In the genomic region with DNA sequence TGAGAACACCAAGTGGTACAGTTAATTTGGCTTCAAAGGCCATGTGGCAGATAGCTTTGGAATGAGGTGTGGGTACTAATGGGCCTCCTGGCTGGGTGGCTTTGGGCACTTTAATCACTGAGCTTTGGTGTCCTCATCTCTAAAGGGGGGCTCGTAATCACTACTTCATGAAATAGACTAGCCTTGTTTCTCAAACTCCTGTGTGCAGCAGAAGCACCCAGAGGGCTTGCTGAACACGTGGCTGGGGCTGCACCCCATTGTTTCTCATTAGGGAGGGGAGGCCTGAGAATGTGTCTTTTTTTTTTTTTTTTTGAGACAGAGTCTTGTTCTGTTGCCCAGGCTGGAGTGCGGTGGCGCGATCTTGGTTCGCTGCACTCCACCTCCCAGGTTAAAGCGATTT, we compare ENCODE assay signal across 26 cellular contexts. TPM values are rescaled to one million over a fixed set of nuclear protein-coding genes. Genes with fewer than 3 reads are reported as not detected.
DNase-seq lines count a peak whose midpoint lies in the region; ATAC-seq and TF ChIP-seq lines count a peak whose summit lies in the region.
"Had no signal": no experiment of that assay in that cellular context is flagged by ENCODE, and none has a peak within 500 bp of the region (broad histone marks: within the 10 kb centered on the region; RNA-seq: fewer than 3 reads in every experiment).

No MANE protein-coding gene starts in this region.

- DNase-seq in right cardiac atrium: no peak
- DNase-seq in Right ventricle myocardium inferior (ENCODE audit: missing footprints): no peak
- peak; percentile 33 for DNase-seq in upper lobe of right lung
- no peak for DNase-seq in erythroblast (lab: John Stamatoyannopoulos, UW)
- DNase-seq in GDM1 (lab: John Stamatoyannopoulos, UW): no peak
- DNase-seq: activated CD4-positive, CD25-positive, alpha-beta regulatory T cell; activated CD8-positive, alpha-beta T cell treated with anti-CD3 and anti-CD28 coated beads for 36 hours; activated gamma-delta T cell; BE2C; effector CD4-positive, alpha-beta T cell; GF-D8; GM23248; hippocampal formation; lower lobe of right lung; NCI-H1436 treated with DMSO at 0.1 percent for 48 hours; NCI-H2227 treated with DMSO at 0.1 percent for 48 hours; NCI-H774; SHP77; stimulated activated CD4-positive, alpha-beta T cell treated with anti-CD3 and anti-CD28 coated beads, Interleukin-1b, Interleukin-23, amount 100 ng/mL, for 48 hours; T-helper 9 cell had no signal

- no peak for TF ChIP-seq POLR2A in erythroblast (IDR thresholded peaks at IDR 0.05; ENCODE audit: low read length)

- 90% methylated on average over 7 of the region's 7 CpGs for WGBS in right cardiac atrium

- H3K4me1 Mint-ChIP-seq in nephron: peaks cover 43% of the 10 kb centered on the region

- H3K27me3 ChIP-seq in right cardiac atrium (ENCODE audit: control insufficient read depth, insufficient read depth) (no peaks in the 10 kb centered on the region), upper lobe of right lung (no peaks in the 10 kb centered on the region)
- H3K27me3 ChIP-seq: BE2C, esophagus muscularis mucosa, neural progenitor cell had no signal

- H3K27ac Mint-ChIP-seq in nephron: peak overlapping the region; percentile 35 to 70 (median 41)
- H3K27ac Mint-ChIP-seq: activated CD8-positive, alpha-beta T cell treated with anti-CD3 and anti-CD28 coated beads for 36 hours; neural progenitor cell had no signal

- H3K27ac ChIP-seq in right cardiac atrium (ENCODE audit: low read length): peak overlapping the region; percentile 40
- peak overlapping the region; percentile 29 for H3K27ac ChIP-seq in cingulate gyrus (ENCODE audit: low read depth, low read length)
- no peak overlapping the region for H3K27ac ChIP-seq in upper lobe of right lung
- H3K27ac ChIP-seq: GM23248, KMS-11 had no signal

- H3K4me1 ChIP-seq in right cardiac atrium (ENCODE audit: control insufficient read depth, insufficient read depth, low read length): peaks cover 10% of the 10 kb centered on the region
- H3K4me1 ChIP-seq in upper lobe of right lung: peaks cover 40% of the 10 kb centered on the region

- H3K9me3 Mint-ChIP-seq in nephron: no peaks in the 10 kb centered on the region
- H3K9me3 Mint-ChIP-seq: activated CD8-positive, alpha-beta T cell treated with anti-CD3 and anti-CD28 coated beads for 36 hours; neural progenitor cell had no signal

- no peaks in the 10 kb centered on the region for H3K9me3 ChIP-seq in right cardiac atrium (ENCODE audit: control insufficient read depth, low read length)
- no peaks in the 10 kb centered on the region for H3K9me3 ChIP-seq in upper lobe of right lung
- H3K9me3 ChIP-seq: BE2C, esophagus muscularis mucosa, lower lobe of right lung had no signal

- peaks cover 8% of the 10 kb centered on the region for H3K36me3 Mint-ChIP-seq in nephron (ENCODE audit: low read depth)

- TF ChIP-seq CTCF in nephron (IDR thresholded peaks at IDR 0.05; ENCODE audit: unreplicated experiment in 3 of 3) (no peak), upper lobe of right lung (IDR thresholded peaks at IDR 0.05) (no peak)

- peaks cover 3% of the 10 kb centered on the region for H3K27me3 Mint-ChIP-seq in nephron (ENCODE audit: low read depth)

- no peaks in the 10 kb centered on the region for H3K36me3 ChIP-seq in upper lobe of right lung
- H3K36me3 ChIP-seq: BE2C, lower lobe of right lung, neural progenitor cell had no signal

- no peak for ATAC-seq in right cardiac atrium
- ATAC-seq in Right ventricle myocardium inferior: no peak
- ATAC-seq in upper lobe of right lung: no peak
- no peak for ATAC-seq in HG03196 (IDR thresholded peaks at IDR 0.05; ENCODE audit: unreplicated experiment)
- ATAC-seq: activated CD8-positive, alpha-beta T cell treated with anti-CD3 and anti-CD28 coated beads for 36 hours had no signal

- intact Hi-C loops in right cardiac atrium (cut with DNase I) (no loop called here), Right ventricle myocardium inferior (cut with DNase I) (no loop called here), upper lobe of right lung (cut with DNase I) (no loop called here)

- no peak overlapping the region for H3K4me3 ChIP-seq in right cardiac atrium (ENCODE audit: low read length)
- H3K4me3 ChIP-seq in upper lobe of right lung: no peak overlapping the region
- H3K4me3 ChIP-seq: esophagus muscularis mucosa, GM23248, lower lobe of right lung, neural progenitor cell had no signal

- H3K4me3 Mint-ChIP-seq in nephron: no peak overlapping the region
- H3K4me3 Mint-ChIP-seq: activated CD8-positive, alpha-beta T cell treated with anti-CD3 and anti-CD28 coated beads for 36 hours; neural progenitor cell had no signal

RNA-seq across cellular contexts. Expression of a gene that starts 5.8 kb away (rescaled TPM):
- 100 to 1,000 TPM in 3 of 4 donors, 10 to 100 TPM in 1; 83.3 to 138 (median 121) TPM for total RNA-seq in right cardiac atrium
- polyA plus RNA-seq in right cardiac atrium: 50.2 TPM
- 85.5 TPM for total RNA-seq in Right ventricle myocardium inferior
- total RNA-seq in upper lobe of right lung: 54.5 TPM
